In the genomic region with DNA sequence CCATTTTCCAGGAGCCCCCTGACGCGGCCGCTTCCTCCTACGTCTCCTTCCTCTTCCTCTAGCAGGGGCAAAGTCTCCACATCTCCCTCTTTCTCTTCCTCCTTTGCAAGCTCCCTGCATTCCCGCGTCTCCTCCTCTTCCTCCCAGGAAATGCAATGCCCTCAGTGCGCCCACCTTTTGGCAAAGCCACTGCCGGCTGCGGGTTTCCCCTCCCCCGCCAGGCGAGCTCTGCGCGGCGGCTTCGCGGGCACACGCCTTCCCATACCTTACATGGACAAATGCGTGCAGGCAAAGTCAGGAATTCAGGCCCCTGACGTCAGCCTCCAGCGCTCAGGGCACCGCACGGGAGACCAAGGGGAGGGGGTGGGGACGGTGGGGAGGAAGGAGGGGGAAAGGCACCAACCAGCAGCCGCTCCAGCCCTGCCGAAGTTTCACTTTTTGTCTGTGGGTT, we compare ENCODE assay signal across 8 cellular contexts. TPM values are rescaled to one million over a fixed set of nuclear protein-coding genes. Genes with fewer than 3 reads are reported as not detected.
DNase-seq lines count a peak whose midpoint lies in the region; ATAC-seq, FAIRE-seq and TF ChIP-seq lines count a peak whose summit lies in the region.

No MANE protein-coding gene starts in this region.

- peak overlapping the region; percentile 92 for H3K4me3 Mint-ChIP-seq in activated naive CD4-positive, alpha-beta T cell treated with anti-CD3 and anti-CD28 coated beads, Interleukin-2, amount 50 U/mL, for 24 hours

- H3K4me3 ChIP-seq in OCI-LY3 (ENCODE audit: low read length) (peak overlapping the region; percentile 84), neural cell (ENCODE audit: low read length) (peak overlapping the region; percentile 88)

- H3K27ac ChIP-seq in OCI-LY3 (ENCODE audit: low read length) (peak overlapping the region; percentile 56), neural cell (ENCODE audit: low read length) (peak overlapping the region; percentile 78)

- peaks cover 65% of the 10 kb centered on the region for H3K4me1 Mint-ChIP-seq in activated naive CD4-positive, alpha-beta T cell treated with anti-CD3 and anti-CD28 coated beads, Interleukin-2, amount 50 U/mL, for 24 hours

- H3K27ac Mint-ChIP-seq in activated naive CD4-positive, alpha-beta T cell treated with anti-CD3 and anti-CD28 coated beads, Interleukin-2, amount 50 U/mL, for 24 hours: peak overlapping the region; percentile 57

- H2AFZ ChIP-seq in OCI-LY3 (ENCODE audit: low read depth, low read length): peak overlapping the region; percentile 87
- H2AFZ ChIP-seq in neural cell (ENCODE audit: low read depth, low read length): peak overlapping the region; percentile 76

- no peaks in the 10 kb centered on the region for H3K27me3 Mint-ChIP-seq in activated naive CD4-positive, alpha-beta T cell treated with anti-CD3 and anti-CD28 coated beads, Interleukin-2, amount 50 U/mL, for 24 hours

- TF ChIP-seq RAD21 in neural cell (conservative IDR thresholded peaks at IDR 0.05): peak; percentile 64

- no peaks in the 10 kb centered on the region for H3F3A ChIP-seq in neural cell (ENCODE audit: insufficient read depth, low read length, poor library complexity, severe bottlenecking)

- H3K79me2 ChIP-seq in OCI-LY3 (ENCODE audit: low read length) (peaks cover 9% of the 10 kb centered on the region; the same call in 1 of the 2 replicates), neural cell (replicated peaks; ENCODE audit: insufficient read depth, low read length) (peaks cover 6% of the 10 kb centered on the region)

- no peak for FAIRE-seq in frontal cortex (lab: Jason Lieb, UNC)
- peak; percentile 83 for FAIRE-seq in urothelium cell line (lab: Jason Lieb, UNC)

- no peaks in the 10 kb centered on the region for H3K9me2 ChIP-seq in neural cell (ENCODE audit: insufficient read depth, low read length)

- no peaks in the 10 kb centered on the region for H3K36me3 ChIP-seq in OCI-LY3 (replicated peaks; ENCODE audit: low read depth, low read length)
- H3K36me3 ChIP-seq in neural cell (ENCODE audit: insufficient read depth, low read length): no peaks in the 10 kb centered on the region

- DNase-seq in ACHN (peak; percentile 90), HK-2 (ENCODE audit: unreplicated experiment) (peak; percentile 95), frontal cortex (ENCODE audit: low spot score in 2 of 2) (peak; percentile 72 to 84), urothelium cell line (ENCODE audit: low spot score) (peak; percentile 90)

- ATAC-seq in GM18867 (IDR thresholded peaks at IDR 0.05; ENCODE audit: unreplicated experiment): peak; percentile 19

- H3K9me3 ChIP-seq in OCI-LY3 (ENCODE audit: insufficient read depth, low read length): no peaks in the 10 kb centered on the region
- H3K9me3 ChIP-seq in neural cell (ENCODE audit: low read length): no peaks in the 10 kb centered on the region

- peaks cover 22% of the 10 kb centered on the region for H3K4me1 ChIP-seq in OCI-LY3 (ENCODE audit: low read length)

- in situ Hi-C loops in ACHN (cut with HindIII; ENCODE audit: low pct_ligation_motif_present, low pct_unique_long_range_greater_than_20kb, low sequenced_read_pairs): no loop called here

- no peak for TF ChIP-seq CTCF in OCI-LY3 (IDR thresholded peaks at IDR 0.05; ENCODE audit: low read depth, low read length)
- no peak for TF ChIP-seq CTCF in neural cell (IDR thresholded peaks at IDR 0.05; ENCODE audit: poor library complexity, severe bottlenecking)

- no peaks in the 10 kb centered on the region for H3K27me3 ChIP-seq in OCI-LY3 (ENCODE audit: low read depth, low read length)
- H3K27me3 ChIP-seq in neural cell (ENCODE audit: insufficient read depth, low read depth, low read length): no peaks in the 10 kb centered on the region

- H4K20me1 ChIP-seq in OCI-LY3 (ENCODE audit: insufficient read depth, low read length) (no peaks in the 10 kb centered on the region; the same call in 1 of the 2 replicates), neural cell (ENCODE audit: insufficient read depth) (no peaks in the 10 kb centered on the region)

- H3K9me3 Mint-ChIP-seq in activated naive CD4-positive, alpha-beta T cell treated with anti-CD3 and anti-CD28 coated beads, Interleukin-2, amount 50 U/mL, for 24 hours: no peaks in the 10 kb centered on the region

- TF ChIP-seq EP300 in neural cell (conservative IDR thresholded peaks at IDR 0.05; ENCODE audit: poor library complexity, severe bottlenecking): peak; percentile 84

- H3K9ac ChIP-seq in OCI-LY3 (ENCODE audit: low read length): peak overlapping the region; percentile 87
- H3K9ac ChIP-seq in neural cell (ENCODE audit: low read length): peak overlapping the region; percentile 90

- peak overlapping the region; percentile 93 for H3K4me2 ChIP-seq in OCI-LY3 (ENCODE audit: low read length)
- H3K4me2 ChIP-seq in neural cell (ENCODE audit: low read length): peak overlapping the region; percentile 84

- H3K36me3 Mint-ChIP-seq in activated naive CD4-positive, alpha-beta T cell treated with anti-CD3 and anti-CD28 coated beads, Interleukin-2, amount 50 U/mL, for 24 hours: no peaks in the 10 kb centered on the region

TF ChIP-seq in neural cell, 6 proteins besides CTCF, POLR2A, EP300 and RAD21:
- TF ChIP-seq MXI1 (conservative IDR thresholded peaks at IDR 0.05; ENCODE audit: poor library complexity, severe bottlenecking) (no peak), REST (IDR thresholded peaks at IDR 0.05; ENCODE audit: borderline replicate concordance) (peak; percentile 53), SMC3 (conservative IDR thresholded peaks at IDR 0.05; ENCODE audit: poor library complexity) (peak; percentile 47), TAF1 (IDR thresholded peaks at IDR 0.05; ENCODE audit: low read depth) (no peak), EZH2 (IDR thresholded peaks at IDR 0.05; ENCODE audit: borderline replicate concordance, insufficient read depth, low read length, poor library complexity, severe bottlenecking) (no peak), POLR2AphosphoS5 (IDR thresholded peaks at IDR 0.05) (peak; percentile 73)

RNA-seq across cellular contexts. Expression of gene LPP, which starts 0.4 kb away (rescaled TPM):
- 6.5 TPM for total RNA-seq in frontal cortex
- 3.0 and 3.2 TPM in 2 replicates for polyA plus RNA-seq in neural cell
- 24.1 and 50.6 TPM in 2 replicates for polyA minus RNA-seq in neural cell

Comparison
In these comparisons a context has a peak if more than half of its experiments do, and no peak if none do; other contexts are left out.
1. Peak in every context shown above with its lines: DNase-seq, ATAC-seq, H3K4me3 ChIP-seq and H3K27ac ChIP-seq.